1 cellular context compared by ENCODE assay signal in the genomic region with DNA sequence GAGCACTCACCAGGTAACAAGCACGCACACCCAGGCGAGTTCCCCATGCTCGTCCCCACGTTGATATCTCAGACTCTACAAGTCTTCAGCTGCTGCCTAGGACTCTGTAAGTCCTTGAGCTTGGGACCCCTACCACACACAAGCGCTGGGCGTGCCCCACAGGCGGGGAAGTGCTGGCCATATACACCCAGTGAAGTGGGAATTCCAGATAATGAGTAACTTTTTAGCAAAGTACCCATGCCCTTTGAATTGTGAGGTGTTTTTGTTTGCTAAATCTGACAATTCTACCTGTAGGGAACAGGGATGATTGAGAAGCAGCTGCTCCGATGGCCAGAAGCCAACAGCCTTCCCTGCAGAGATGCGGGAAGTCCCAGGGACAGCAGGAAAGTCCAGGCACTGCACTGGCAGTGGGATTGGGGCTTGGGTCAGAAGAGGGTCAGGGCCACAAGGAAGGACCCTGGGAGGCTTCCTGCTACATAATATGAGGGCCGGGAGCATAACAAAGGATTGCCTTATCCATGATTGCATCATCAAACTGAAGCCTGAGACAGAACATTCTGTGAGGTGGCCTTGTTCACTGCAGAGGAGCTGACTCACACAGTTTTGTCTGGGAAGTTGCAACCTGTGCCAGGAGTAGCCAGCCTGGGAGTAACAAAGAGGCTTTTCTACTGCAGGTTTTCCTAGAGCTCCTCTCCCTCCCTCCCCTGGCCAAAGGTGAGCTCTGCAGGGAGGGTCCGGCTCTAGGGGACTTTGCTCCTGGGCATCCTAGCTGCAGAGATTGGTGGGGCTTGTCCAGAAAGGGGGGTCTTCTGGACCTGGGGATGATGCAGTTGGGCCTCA.
TF ChIP-seq lines count a peak whose summit lies in the region.

No MANE protein-coding gene starts in this region.

TF ChIP-seq in HepG2, 621 proteins besides CTCF, POLR2A, EP300 and RAD21 (continued from another document and continues in another):
- TF ChIP-seq ZNF652 (CRISPR knock-in tag; IDR thresholded peaks at IDR 0.05; ENCODE audit: borderline replicate concordance, low read depth) (peak; percentile 26; the same call in 1 of the 2 replicates), HNRNPL (IDR thresholded peaks at IDR 0.05; ENCODE audit: low read depth, low read length) (no peak), ZNF773 (CRISPR knock-in tag; IDR thresholded peaks at IDR 0.05; ENCODE audit: borderline replicate concordance) (0 out of 2 replicates have a peak, but pooled peaks have one; percentile 24), SUZ12 (IDR thresholded peaks at IDR 0.05; ENCODE audit: low read depth, low read length) (no peak), POGZ (CRISPR knock-in tag; IDR thresholded peaks at IDR 0.05) (peak; percentile 85), NCOA2 (CRISPR knock-in tag; IDR thresholded peaks at IDR 0.05) (peak; percentile 99), TBP (CRISPR knock-in tag; IDR thresholded peaks at IDR 0.05) (no peak), PPARG (CRISPR knock-in tag; conservative IDR thresholded peaks at IDR 0.05) (peak; percentile 89), ZNF335 (CRISPR knock-in tag; IDR thresholded peaks at IDR 0.05) (peak; percentile 82; the same call in 1 of the 2 replicates), ZNF354B (CRISPR knock-in tag; IDR thresholded peaks at IDR 0.05) (0 out of 2 replicates have a peak, but pooled peaks have one; percentile 32), NR2F2 (IDR thresholded peaks at IDR 0.05; ENCODE audit: borderline replicate concordance, low read depth) (peak; percentile 93), ZNF207 (IDR thresholded peaks at IDR 0.05; ENCODE audit: borderline replicate concordance) (no peak), IKZF1 (IDR thresholded peaks at IDR 0.05) (no peak), SYNCRIP (IDR thresholded peaks at IDR 0.05; ENCODE audit: insufficient read depth, low read depth, low read length) (no peak), MIXL1 (CRISPR knock-in tag; IDR thresholded peaks at IDR 0.05) (peak; percentile 82), ZSCAN22 (CRISPR knock-in tag; IDR thresholded peaks at IDR 0.05) (no peak), ZNF44 (CRISPR knock-in tag; IDR thresholded peaks at IDR 0.05) (0 out of 2 replicates have a peak, but pooled peaks have one; percentile 44), TRIM24 (CRISPR knock-in tag; IDR thresholded peaks at IDR 0.05) (0 out of 2 replicates have a peak, but pooled peaks have one; percentile 36), SP5 (CRISPR knock-in tag; IDR thresholded peaks at IDR 0.05; ENCODE audit: borderline replicate concordance, low read depth) (peak; percentile 84), YEATS4 (CRISPR knock-in tag; IDR thresholded peaks at IDR 0.05; ENCODE audit: borderline replicate concordance) (peak; percentile 53; the same call in 1 of the 2 replicates), HMG20B (CRISPR knock-in tag; conservative IDR thresholded peaks at IDR 0.05) (peak; percentile 92), ZNF780A (CRISPR knock-in tag; IDR thresholded peaks at IDR 0.05) (no peak), ZNF382 (CRISPR knock-in tag; IDR thresholded peaks at IDR 0.05; ENCODE audit: borderline replicate concordance) (no peak), MEIS1 (CRISPR knock-in tag; IDR thresholded peaks at IDR 0.05; ENCODE audit: borderline replicate concordance) (peak; percentile 70), JUND (CRISPR knock-in tag; IDR thresholded peaks at IDR 0.05) (peak; percentile 86), ZNF124 (CRISPR knock-in tag; IDR thresholded peaks at IDR 0.05) (peak; percentile 72; the same call in 1 of the 2 replicates), ZC3H13 (CRISPR knock-in tag; IDR thresholded peaks at IDR 0.05) (peak; percentile 35; the same call in 1 of the 2 replicates), BORCS8-MEF2B (CRISPR knock-in tag; IDR thresholded peaks at IDR 0.05) (peak; percentile 75; the same call in 1 of the 2 replicates), ZFP36 (IDR thresholded peaks at IDR 0.05; ENCODE audit: borderline replicate concordance, low read depth, low read length, partially characterized antibody) (no peak), ZNF644 (CRISPR knock-in tag; IDR thresholded peaks at IDR 0.05; ENCODE audit: low read depth) (no peak; the same call in none of the 2 replicates), CREB1 (IDR thresholded peaks at IDR 0.05) (peak; percentile 59), CREB1 (CRISPR knock-in tag; IDR thresholded peaks at IDR 0.05) (peak; percentile 80), ZFP37 (CRISPR knock-in tag; IDR thresholded peaks at IDR 0.05; ENCODE audit: borderline replicate concordance) (0 out of 2 replicates have a peak, but pooled peaks have one; percentile 65), LCORL (IDR thresholded peaks at IDR 0.05) (peak; percentile 56), LCORL (CRISPR knock-in tag; IDR thresholded peaks at IDR 0.05) (peak; percentile 87), ZNF253 (CRISPR knock-in tag; IDR thresholded peaks at IDR 0.05; ENCODE audit: borderline replicate concordance) (no peak), ZBTB7A (CRISPR knock-in tag; IDR thresholded peaks at IDR 0.05) (peak; percentile 66; the same call in 1 of the 2 replicates), ZNF720 (CRISPR knock-in tag; IDR thresholded peaks at IDR 0.05) (no peak), MTF2 (CRISPR knock-in tag; IDR thresholded peaks at IDR 0.05; ENCODE audit: borderline replicate concordance) (no peak), FOXA1 (IDR thresholded peaks at IDR 0.05) (no peak), FOXA1 (CRISPR knock-in tag; IDR thresholded peaks at IDR 0.05) (peak; percentile 71; the same call in 1 of the 2 replicates), ETV6 (CRISPR knock-in tag; conservative IDR thresholded peaks at IDR 0.05) (no peak)
- TF ChIP-seq, protein P1, sequence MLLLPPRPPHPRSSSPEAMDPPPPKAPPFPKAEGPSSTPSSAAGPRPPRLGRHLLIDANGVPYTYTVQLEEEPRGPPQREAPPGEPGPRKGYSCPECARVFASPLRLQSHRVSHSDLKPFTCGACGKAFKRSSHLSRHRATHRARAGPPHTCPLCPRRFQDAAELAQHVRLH (CRISPR knock-in tag; IDR thresholded peaks at IDR 0.05; ENCODE audit: borderline replicate concordance, low read depth): no peak; the same call in 1 of the 2 replicates
- TF ChIP-seq, protein P2, sequence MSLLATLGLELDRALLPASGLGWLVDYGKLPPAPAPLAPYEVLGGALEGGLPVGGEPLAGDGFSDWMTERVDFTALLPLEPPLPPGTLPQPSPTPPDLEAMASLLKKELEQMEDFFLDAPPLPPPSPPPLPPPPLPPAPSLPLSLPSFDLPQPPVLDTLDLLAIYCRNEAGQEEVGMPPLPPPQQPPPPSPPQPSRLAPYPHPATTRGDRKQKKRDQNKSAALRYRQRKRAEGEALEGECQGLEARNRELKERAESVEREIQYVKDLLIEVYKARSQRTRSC (CRISPR knock-in tag; IDR thresholded peaks at IDR 0.05; ENCODE audit: low read depth): no peak
- TF ChIP-seq, protein P3, sequence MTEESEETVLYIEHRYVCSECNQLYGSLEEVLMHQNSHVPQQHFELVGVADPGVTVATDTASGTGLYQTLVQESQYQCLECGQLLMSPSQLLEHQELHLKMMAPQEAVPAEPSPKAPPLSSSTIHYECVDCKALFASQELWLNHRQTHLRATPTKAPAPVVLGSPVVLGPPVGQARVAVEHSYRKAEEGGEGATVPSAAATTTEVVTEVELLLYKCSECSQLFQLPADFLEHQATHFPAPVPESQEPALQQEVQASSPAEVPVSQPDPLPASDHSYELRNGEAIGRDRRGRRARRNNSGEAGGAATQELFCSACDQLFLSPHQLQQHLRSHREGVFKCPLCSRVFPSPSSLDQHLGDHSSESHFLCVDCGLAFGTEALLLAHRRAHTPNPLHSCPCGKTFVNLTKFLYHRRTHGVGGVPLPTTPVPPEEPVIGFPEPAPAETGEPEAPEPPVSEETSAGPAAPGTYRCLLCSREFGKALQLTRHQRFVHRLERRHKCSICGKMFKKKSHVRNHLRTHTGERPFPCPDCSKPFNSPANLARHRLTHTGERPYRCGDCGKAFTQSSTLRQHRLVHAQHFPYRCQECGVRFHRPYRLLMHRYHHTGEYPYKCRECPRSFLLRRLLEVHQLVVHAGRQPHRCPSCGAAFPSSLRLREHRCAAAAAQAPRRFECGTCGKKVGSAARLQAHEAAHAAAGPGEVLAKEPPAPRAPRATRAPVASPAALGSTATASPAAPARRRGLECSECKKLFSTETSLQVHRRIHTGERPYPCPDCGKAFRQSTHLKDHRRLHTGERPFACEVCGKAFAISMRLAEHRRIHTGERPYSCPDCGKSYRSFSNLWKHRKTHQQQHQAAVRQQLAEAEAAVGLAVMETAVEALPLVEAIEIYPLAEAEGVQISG (CRISPR knock-in tag; IDR thresholded peaks at IDR 0.05): peak; percentile 77
- TF ChIP-seq, protein P4, sequence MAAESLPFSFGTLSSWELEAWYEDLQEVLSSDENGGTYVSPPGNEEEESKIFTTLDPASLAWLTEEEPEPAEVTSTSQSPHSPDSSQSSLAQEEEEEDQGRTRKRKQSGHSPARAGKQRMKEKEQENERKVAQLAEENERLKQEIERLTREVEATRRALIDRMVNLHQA (CRISPR knock-in tag; IDR thresholded peaks at IDR 0.05): 0 out of 2 replicates have a peak, but pooled peaks have one; percentile 53
- TF ChIP-seq, protein P5, sequence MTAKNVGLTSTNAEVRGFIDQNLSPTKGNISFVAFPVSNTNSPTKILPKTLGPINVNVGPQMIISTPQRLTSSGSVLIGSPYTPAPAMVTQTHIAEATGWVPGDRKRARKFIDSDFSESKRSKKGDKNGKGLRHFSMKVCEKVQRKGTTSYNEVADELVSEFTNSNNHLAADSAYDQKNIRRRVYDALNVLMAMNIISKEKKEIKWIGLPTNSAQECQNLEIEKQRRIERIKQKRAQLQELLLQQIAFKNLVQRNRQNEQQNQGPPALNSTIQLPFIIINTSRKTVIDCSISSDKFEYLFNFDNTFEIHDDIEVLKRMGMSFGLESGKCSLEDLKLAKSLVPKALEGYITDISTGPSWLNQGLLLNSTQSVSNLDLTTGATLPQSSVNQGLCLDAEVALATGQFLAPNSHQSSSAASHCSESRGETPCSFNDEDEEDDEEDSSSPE (CRISPR knock-in tag; IDR thresholded peaks at IDR 0.05): no peak; the same call in 1 of the 2 replicates
- TF ChIP-seq, protein P6, sequence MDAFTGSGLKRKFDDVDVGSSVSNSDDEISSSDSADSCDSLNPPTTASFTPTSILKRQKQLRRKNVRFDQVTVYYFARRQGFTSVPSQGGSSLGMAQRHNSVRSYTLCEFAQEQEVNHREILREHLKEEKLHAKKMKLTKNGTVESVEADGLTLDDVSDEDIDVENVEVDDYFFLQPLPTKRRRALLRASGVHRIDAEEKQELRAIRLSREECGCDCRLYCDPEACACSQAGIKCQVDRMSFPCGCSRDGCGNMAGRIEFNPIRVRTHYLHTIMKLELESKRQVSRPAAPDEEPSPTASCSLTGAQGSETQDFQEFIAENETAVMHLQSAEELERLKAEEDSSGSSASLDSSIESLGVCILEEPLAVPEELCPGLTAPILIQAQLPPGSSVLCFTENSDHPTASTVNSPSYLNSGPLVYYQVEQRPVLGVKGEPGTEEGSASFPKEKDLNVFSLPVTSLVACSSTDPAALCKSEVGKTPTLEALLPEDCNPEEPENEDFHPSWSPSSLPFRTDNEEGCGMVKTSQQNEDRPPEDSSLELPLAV (CRISPR knock-in tag; conservative IDR thresholded peaks at IDR 0.05; ENCODE audit: low read depth): no peak
- TF ChIP-seq, protein P7, sequence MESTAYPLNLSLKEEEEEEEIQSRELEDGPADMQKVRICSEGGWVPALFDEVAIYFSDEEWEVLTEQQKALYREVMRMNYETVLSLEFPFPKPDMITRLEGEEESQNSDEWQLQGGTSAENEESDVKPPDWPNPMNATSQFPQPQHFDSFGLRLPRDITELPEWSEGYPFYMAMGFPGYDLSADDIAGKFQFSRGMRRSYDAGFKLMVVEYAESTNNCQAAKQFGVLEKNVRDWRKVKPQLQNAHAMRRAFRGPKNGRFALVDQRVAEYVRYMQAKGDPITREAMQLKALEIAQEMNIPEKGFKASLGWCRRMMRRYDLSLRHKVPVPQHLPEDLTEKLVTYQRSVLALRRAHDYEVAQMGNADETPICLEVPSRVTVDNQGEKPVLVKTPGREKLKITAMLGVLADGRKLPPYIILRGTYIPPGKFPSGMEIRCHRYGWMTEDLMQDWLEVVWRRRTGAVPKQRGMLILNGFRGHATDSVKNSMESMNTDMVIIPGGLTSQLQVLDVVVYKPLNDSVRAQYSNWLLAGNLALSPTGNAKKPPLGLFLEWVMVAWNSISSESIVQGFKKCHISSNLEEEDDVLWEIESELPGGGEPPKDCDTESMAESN (CRISPR knock-in tag; conservative IDR thresholded peaks at IDR 0.05): peak; percentile 96
- TF ChIP-seq, protein P8, sequence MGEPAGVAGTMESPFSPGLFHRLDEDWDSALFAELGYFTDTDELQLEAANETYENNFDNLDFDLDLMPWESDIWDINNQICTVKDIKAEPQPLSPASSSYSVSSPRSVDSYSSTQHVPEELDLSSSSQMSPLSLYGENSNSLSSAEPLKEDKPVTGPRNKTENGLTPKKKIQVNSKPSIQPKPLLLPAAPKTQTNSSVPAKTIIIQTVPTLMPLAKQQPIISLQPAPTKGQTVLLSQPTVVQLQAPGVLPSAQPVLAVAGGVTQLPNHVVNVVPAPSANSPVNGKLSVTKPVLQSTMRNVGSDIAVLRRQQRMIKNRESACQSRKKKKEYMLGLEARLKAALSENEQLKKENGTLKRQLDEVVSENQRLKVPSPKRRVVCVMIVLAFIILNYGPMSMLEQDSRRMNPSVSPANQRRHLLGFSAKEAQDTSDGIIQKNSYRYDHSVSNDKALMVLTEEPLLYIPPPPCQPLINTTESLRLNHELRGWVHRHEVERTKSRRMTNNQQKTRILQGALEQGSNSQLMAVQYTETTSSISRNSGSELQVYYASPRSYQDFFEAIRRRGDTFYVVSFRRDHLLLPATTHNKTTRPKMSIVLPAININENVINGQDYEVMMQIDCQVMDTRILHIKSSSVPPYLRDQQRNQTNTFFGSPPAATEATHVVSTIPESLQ (CRISPR knock-in tag; conservative IDR thresholded peaks at IDR 0.05): no peak
- TF ChIP-seq, protein P9, sequence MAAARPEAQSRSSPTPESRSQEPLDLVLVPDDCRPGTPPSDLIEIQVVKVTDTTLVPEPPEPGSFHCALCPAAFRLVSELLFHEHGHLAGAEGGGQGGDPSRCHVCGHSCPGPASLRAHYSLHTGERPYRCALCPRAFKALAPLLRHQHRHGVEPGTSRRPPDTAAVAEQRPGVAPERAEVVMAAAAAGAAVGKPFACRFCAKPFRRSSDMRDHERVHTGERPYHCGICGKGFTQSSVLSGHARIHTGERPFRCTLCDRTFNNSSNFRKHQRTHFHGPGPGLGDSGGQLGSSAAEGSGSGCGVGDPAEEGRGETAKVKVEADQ (CRISPR knock-in tag; IDR thresholded peaks at IDR 0.05; ENCODE audit: borderline replicate concordance): peak; percentile 74; the same call in 1 of the 2 replicates
- TF ChIP-seq, protein P10, sequence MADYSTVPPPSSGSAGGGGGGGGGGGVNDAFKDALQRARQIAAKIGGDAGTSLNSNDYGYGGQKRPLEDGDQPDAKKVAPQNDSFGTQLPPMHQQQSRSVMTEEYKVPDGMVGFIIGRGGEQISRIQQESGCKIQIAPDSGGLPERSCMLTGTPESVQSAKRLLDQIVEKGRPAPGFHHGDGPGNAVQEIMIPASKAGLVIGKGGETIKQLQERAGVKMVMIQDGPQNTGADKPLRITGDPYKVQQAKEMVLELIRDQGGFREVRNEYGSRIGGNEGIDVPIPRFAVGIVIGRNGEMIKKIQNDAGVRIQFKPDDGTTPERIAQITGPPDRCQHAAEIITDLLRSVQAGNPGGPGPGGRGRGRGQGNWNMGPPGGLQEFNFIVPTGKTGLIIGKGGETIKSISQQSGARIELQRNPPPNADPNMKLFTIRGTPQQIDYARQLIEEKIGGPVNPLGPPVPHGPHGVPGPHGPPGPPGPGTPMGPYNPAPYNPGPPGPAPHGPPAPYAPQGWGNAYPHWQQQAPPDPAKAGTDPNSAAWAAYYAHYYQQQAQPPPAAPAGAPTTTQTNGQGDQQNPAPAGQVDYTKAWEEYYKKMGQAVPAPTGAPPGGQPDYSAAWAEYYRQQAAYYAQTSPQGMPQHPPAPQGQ (CRISPR knock-in tag; IDR thresholded peaks at IDR 0.05; ENCODE audit: borderline replicate concordance): no peak
